11 cellular contexts compared by ENCODE assay signal in the genomic region with DNA sequence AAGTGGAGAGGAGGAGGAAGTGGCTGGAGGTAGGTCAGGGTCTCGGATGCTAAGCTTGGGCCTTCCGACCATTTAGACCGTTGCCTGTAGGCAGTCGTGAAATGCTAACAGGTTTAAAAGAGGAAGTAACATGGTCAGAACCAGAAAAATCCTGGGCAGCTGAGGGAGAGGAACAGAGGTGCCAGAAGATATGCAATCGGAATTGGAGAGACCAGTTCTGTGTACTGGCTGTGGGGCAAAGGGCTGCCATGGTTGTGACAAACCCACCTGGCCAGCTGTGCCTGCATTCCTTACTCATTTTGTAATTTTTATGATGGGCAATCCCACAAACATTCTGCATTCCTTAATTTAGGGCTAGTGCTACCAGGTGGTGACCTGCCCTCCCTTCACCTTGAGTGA. TPM values are rescaled to one million over a fixed set of nuclear protein-coding genes. Genes with fewer than 3 reads are reported as not detected.
DNase-seq lines count a peak whose midpoint lies in the region; ATAC-seq, FAIRE-seq and TF ChIP-seq lines count a peak whose summit lies in the region.
"Had no signal": no experiment of that assay in that cellular context is flagged by ENCODE, and none has a peak within 500 bp of the region (broad histone marks: within the 10 kb centered on the region; RNA-seq: fewer than 3 reads in every experiment).

No MANE protein-coding gene starts in this region.

- in situ Hi-C loops in HepG2 (cut with HindIII; ENCODE audit: extremely low pct_ligation_motif_present, low pct_unique_long_range_greater_than_20kb): no loop called here

- BruUV-seq in HepG2 (replicated peaks; lab: Mats Ljungman, UMichigan): no TSS peak

- 68% methylated on average over 5 of the region's 5 CpGs for WGBS in liver
- WGBS in HepG2 (ENCODE audit: low lambda C conversion rate): 97% methylated on average over 5 of the region's 5 CpGs

- no peak overlapping the region for H3K4me2 ChIP-seq in HepG2 (ENCODE audit: low read depth, low read length)

- peaks cover 12% of the 10 kb centered on the region for H3K36me3 Mint-ChIP-seq in IgD-negative memory B cell

- intact Hi-C loops in HepG2 (cut with micrococcal nuclease; ENCODE audit: unreplicated experiment): loop anchor here (5.0 kb wide), 1 partner anchor 37 kb away; the partner anchor contains the start of gene B4GALT1

- no peak for TF ChIP-seq POLR2A in HepG2 (IDR thresholded peaks at IDR 0.05; ENCODE audit: insufficient read depth in 1 of 2, low read depth in 2 of 2, low read length in 2 of 2)

- H4K20me1 ChIP-seq in HepG2 (ENCODE audit: insufficient read depth, low read length): peaks cover 13% of the 10 kb centered on the region

- no peaks in the 10 kb centered on the region for H3K9me3 Mint-ChIP-seq in IgD-negative memory B cell

- H3K4me3 ChIP-seq in liver (ENCODE audit: low read depth in 1 of 3, low read length in 3 of 3) (no peak overlapping the region), HepG2 (replicated peaks in 1 of 3; ENCODE audit: insufficient read depth in 1 of 3, low read depth in 2 of 3, low read length in 3 of 3) (no peak overlapping the region)

- H3K27ac ChIP-seq in liver (ENCODE audit: low read depth in 1 of 2, low read length in 2 of 2): peak overlapping the region; percentile 39 to 71
- H3K27ac ChIP-seq in HepG2 (ENCODE audit: extremely low read length, insufficient read depth, low read length): no peak overlapping the region

- ATAC-seq in HepG2 (no peak), GM21360 (IDR thresholded peaks at IDR 0.05; ENCODE audit: unreplicated experiment) (no peak)
- ATAC-seq: WTC11 had no signal

- H3K4me1 Mint-ChIP-seq in IgD-negative memory B cell: peaks cover 42 to 67% (median 59%) of the 10 kb centered on the region in 3 donors

- DNase-seq in HepG2 (ENCODE audit: low spot score) (no peak), islet precursor cell (peak; percentile 60), RPMI8226 (no peak), A172 (ENCODE audit: low spot score) (no peak)
- no peak for DNase-seq in stimulated activated CD4-positive, alpha-beta T cell treated with anti-CD3 and anti-CD28 coated beads, Interleukin-2, amount 100 ng/mL, for 24 hours
- DNase-seq: DND-41 had no signal

- TF ChIP-seq CTCF in liver (IDR thresholded peaks at IDR 0.05; ENCODE audit: low read depth, low read length, missing input control): no peak
- TF ChIP-seq CTCF in HepG2 (CRISPR knock-in tag; IDR thresholded peaks at IDR 0.05): no peak

- no peak for TF ChIP-seq EP300 in HepG2 (IDR thresholded peaks at IDR 0.05; ENCODE audit: low read depth in 2 of 2, low read length in 2 of 2)
- TF ChIP-seq EP300 in HepG2 (CRISPR knock-in tag; IDR thresholded peaks at IDR 0.05; ENCODE audit: borderline replicate concordance): no peak

- peak overlapping the region in 3 of 4 donors; percentile 36 to 87 (median 81) for H3K4me3 Mint-ChIP-seq in IgD-negative memory B cell
- H3K4me3 Mint-ChIP-seq: WTC11 had no signal

- H3K27me3 ChIP-seq in liver (ENCODE audit: control insufficient read depth in 4 of 4, insufficient read depth in 4 of 4, low read length in 3 of 4) (no peaks in the 10 kb centered on the region), HepG2 (ENCODE audit: control insufficient read depth in 1 of 2, insufficient read depth in 2 of 2, low read length in 2 of 2) (no peaks in the 10 kb centered on the region)

- no peak overlapping the region for H2AFZ ChIP-seq in HepG2 (ENCODE audit: low read length)

- peaks cover 3% of the 10 kb centered on the region for H3K27me3 Mint-ChIP-seq in IgD-negative memory B cell

- H3K9ac ChIP-seq in liver (ENCODE audit: low read depth in 1 of 2, low read length in 2 of 2): no peak overlapping the region
- no peak overlapping the region for H3K9ac ChIP-seq in HepG2 (ENCODE audit: insufficient read depth, low read depth, low read length)

- peaks cover 8 to 56% (median 45%) of the 10 kb centered on the region in 4 donors for H3K36me3 ChIP-seq in liver (ENCODE audit: control insufficient read depth in 4 of 4, insufficient read depth in 3 of 4, low read depth in 1 of 4, low read length in 3 of 4)
- peaks cover 25 to 71% of the 10 kb centered on the region in 2 experiments for H3K36me3 ChIP-seq in HepG2 (replicated peaks in 1 of 2; ENCODE audit: control insufficient read depth in 1 of 2, insufficient read depth in 2 of 2, low read length in 2 of 2)

- no peak for FAIRE-seq in HepG2 (lab: Jason Lieb, UNC)
- FAIRE-seq: HTR-8/SVneo had no signal

- H3K27ac Mint-ChIP-seq in IgD-negative memory B cell: peak overlapping the region; percentile 81 to 94 (median 94)

- H3K4me1 ChIP-seq in liver (ENCODE audit: control insufficient read depth in 4 of 4, insufficient read depth in 4 of 4, low read length in 3 of 4) (peaks cover 17 to 52% (median 48%) of the 10 kb centered on the region in 4 donors), HepG2 (ENCODE audit: insufficient read depth, low read length) (peaks cover 22% of the 10 kb centered on the region)

- CTCF ChIA-PET in HepG2 (lab: Yijun Ruan, JAX; ENCODE audit: low intra/inter-chr PET ratio, low total read pairs): no interaction called here

- H3K9me3 ChIP-seq in liver (ENCODE audit: control insufficient read depth in 4 of 4, low read length in 3 of 4) (no peaks in the 10 kb centered on the region), HepG2 (ENCODE audit: low read length) (no peaks in the 10 kb centered on the region)

- TF ChIP-seq RAD21 in liver (IDR thresholded peaks at IDR 0.05) (no peak), HepG2 (CRISPR knock-in tag; IDR thresholded peaks at IDR 0.05) (no peak)

- POLR2A ChIA-PET in HepG2 (lab: Yijun Ruan, JAX): no interaction called here

- H3K79me2 ChIP-seq in HepG2 (ENCODE audit: insufficient read depth, low read length): peaks cover 3% of the 10 kb centered on the region

TF ChIP-seq in liver, 16 proteins besides CTCF, POLR2A, EP300 and RAD21 (continues in another document):
- TF ChIP-seq HNF4G (IDR thresholded peaks at IDR 0.05) (no peak), SP1 (IDR thresholded peaks at IDR 0.05) (no peak)

RNA-seq across cellular contexts. Expression of gene B4GALT1, which starts 37.3 kb away (rescaled TPM):
- total RNA-seq in liver (10 to 100 TPM; 27.3 to 58.1 TPM), HepG2 (2016; rRNA removed; fragmentation: Illumina TruSeq; extraction: Trizol) (15.7 TPM in 2 replicates)
- polyA plus RNA-seq in liver (10 to 100 TPM; 25.9 to 59.8 TPM), HepG2 (2011; rRNA removed) (33.5 and 37.5 TPM in 2 replicates), IgD-negative memory B cell (55.1 TPM)
- total RNA-seq in HepG2 (2016; cell fraction: cytosol; rRNA removed; fragmentation: Illumina TruSeq; extraction: Trizol; ENCODE audit: low read depth): 3.3 and 3.4 TPM in 2 replicates
- 13.5 and 16.1 TPM in 2 replicates for total RNA-seq in HepG2 (2016; cell fraction: insoluble cytoplasmic fraction; rRNA removed; fragmentation: Illumina TruSeq; extraction: Trizol)
- 19.9 and 20.6 TPM in 2 replicates for total RNA-seq in HepG2 (2016; cell fraction: membrane; rRNA removed; fragmentation: Illumina TruSeq; extraction: Trizol)
- total RNA-seq in HepG2 (2016; cell fraction: nucleus; rRNA removed; fragmentation: Illumina TruSeq; extraction: Trizol): 22.5 and 25.2 TPM in 2 replicates
- polyA plus RNA-seq in HepG2 (2011; cell fraction: cytosol; rRNA removed): 35.6 and 46.0 TPM in 2 replicates
- polyA plus RNA-seq in HepG2 (2011; cell fraction: nucleus; rRNA removed): 14.7 and 19.1 TPM in 2 replicates
- polyA plus RNA-seq in HepG2 (2012): 57.7 and 61.1 TPM in 2 replicates
- 5.0 and 5.4 TPM in 2 replicates for polyA plus RNA-seq in HepG2 (2016; cell fraction: cytosol; fragmentation: Illumina TruSeq; extraction: Trizol; ENCODE audit: low read depth)
- 21.1 and 25.1 TPM in 2 replicates for polyA plus RNA-seq in HepG2 (2016; cell fraction: insoluble cytoplasmic fraction; fragmentation: Illumina TruSeq; extraction: Trizol; ENCODE audit: low read depth)
- polyA plus RNA-seq in HepG2 (2016; cell fraction: membrane; fragmentation: Illumina TruSeq; extraction: Trizol; ENCODE audit: low read depth): 21.2 TPM in 2 replicates
- polyA plus RNA-seq in HepG2 (2016; cell fraction: nucleus; fragmentation: Illumina TruSeq; extraction: Trizol; ENCODE audit: insufficient read depth, low read depth): 40.6 and 42.3 TPM in 2 replicates
- polyA minus RNA-seq in HepG2 (2011; rRNA and poly(A)+ RNA removed; ENCODE audit: low replicate concordance): 78.3 and 316 TPM in 2 replicates
- polyA minus RNA-seq in HepG2 (2011; cell fraction: cytosol; rRNA and poly(A)+ RNA removed): 35.8 and 41.0 TPM in 2 replicates
- 17.3 and 22.3 TPM in 2 replicates for polyA minus RNA-seq in HepG2 (2011; cell fraction: nucleus; rRNA and poly(A)+ RNA removed)
- 15.2 and 19.8 TPM in 2 replicates for total RNA-seq in A172 (2014; rRNA removed; shearing (Covaris generic))

RNA-seq across cellular contexts. Expression of gene SMU1, which starts 53.4 kb away (rescaled TPM):
- total RNA-seq in liver (10 to 100 TPM; 12.3 to 14.2 TPM), HepG2 (2016; rRNA removed; fragmentation: Illumina TruSeq; extraction: Trizol) (36.6 and 51.5 TPM in 2 replicates)
- polyA plus RNA-seq in liver (1 to 10 TPM; 5.3 to 6.7 TPM), HepG2 (2011; rRNA removed) (12.4 and 12.9 TPM in 2 replicates), IgD-negative memory B cell (19.3 TPM)
- 3.1 and 3.9 TPM in 2 replicates for total RNA-seq in HepG2 (2016; cell fraction: cytosol; rRNA removed; fragmentation: Illumina TruSeq; extraction: Trizol; ENCODE audit: low read depth)
- 36.2 and 50.8 TPM in 2 replicates for total RNA-seq in HepG2 (2016; cell fraction: insoluble cytoplasmic fraction; rRNA removed; fragmentation: Illumina TruSeq; extraction: Trizol)
- 8.5 and 9.5 TPM in 2 replicates for total RNA-seq in HepG2 (2016; cell fraction: membrane; rRNA removed; fragmentation: Illumina TruSeq; extraction: Trizol)
- 17.2 and 19.0 TPM in 2 replicates for total RNA-seq in HepG2 (2016; cell fraction: nucleus; rRNA removed; fragmentation: Illumina TruSeq; extraction: Trizol)
- 7.3 and 9.6 TPM in 2 replicates for polyA plus RNA-seq in HepG2 (2011; cell fraction: cytosol; rRNA removed)
- 4.2 and 5.2 TPM in 2 replicates for polyA plus RNA-seq in HepG2 (2011; cell fraction: nucleus; rRNA removed)
- polyA plus RNA-seq in HepG2 (2012): 10.5 and 14.2 TPM in 2 replicates
- polyA plus RNA-seq in HepG2 (2016; cell fraction: cytosol; fragmentation: Illumina TruSeq; extraction: Trizol; ENCODE audit: low read depth): 1.4 and 1.8 TPM in 2 replicates
- 30.6 and 31.7 TPM in 2 replicates for polyA plus RNA-seq in HepG2 (2016; cell fraction: insoluble cytoplasmic fraction; fragmentation: Illumina TruSeq; extraction: Trizol; ENCODE audit: low read depth)
- 2.9 and 3.4 TPM in 2 replicates for polyA plus RNA-seq in HepG2 (2016; cell fraction: membrane; fragmentation: Illumina TruSeq; extraction: Trizol; ENCODE audit: low read depth)
- polyA plus RNA-seq in HepG2 (2016; cell fraction: nucleus; fragmentation: Illumina TruSeq; extraction: Trizol; ENCODE audit: insufficient read depth, low read depth): 15.2 TPM in 2 replicates
- polyA minus RNA-seq in HepG2 (2011; rRNA and poly(A)+ RNA removed; ENCODE audit: low replicate concordance): 13.5 and 23.0 TPM in 2 replicates
- 13.7 and 17.2 TPM in 2 replicates for polyA minus RNA-seq in HepG2 (2011; cell fraction: cytosol; rRNA and poly(A)+ RNA removed)
- 13.6 and 16.0 TPM in 2 replicates for polyA minus RNA-seq in HepG2 (2011; cell fraction: nucleus; rRNA and poly(A)+ RNA removed)
- 22.9 and 25.0 TPM in 2 replicates for total RNA-seq in A172 (2014; rRNA removed; shearing (Covaris generic))
